In genomic region chr17:68462381-68463210, GRCh38 we compare ENCODE assay signal across 1 cellular context.
A peak's percentile ranks its signal among the peaks of the same experiment; 100 is the strongest.
TF ChIP-seq lines count a peak whose summit lies in the region.

No MANE protein-coding gene starts in this region.

TF ChIP-seq in HepG2, 621 proteins besides CTCF, POLR2A, EP300 and RAD21 (continued from another document and continues in another):
- TF ChIP-seq ZBTB26 (CRISPR knock-in tag; IDR thresholded peaks at IDR 0.05; ENCODE audit: borderline replicate concordance) (peak; percentile 83; the same call in 1 of the 2 replicates), RELA (CRISPR knock-in tag; IDR thresholded peaks at IDR 0.05) (no peak), CREB1 (IDR thresholded peaks at IDR 0.05) (no peak), CREB1 (CRISPR knock-in tag; IDR thresholded peaks at IDR 0.05) (no peak), MATR3 (CRISPR knock-in tag; IDR thresholded peaks at IDR 0.05) (no peak), NCOR1 (IDR thresholded peaks at IDR 0.05; ENCODE audit: borderline replicate concordance, low read length) (no peak), FIP1L1 (IDR thresholded peaks at IDR 0.05; ENCODE audit: borderline replicate concordance, insufficient read depth, low read depth, low read length) (no peak), ZNF547 (CRISPR knock-in tag; IDR thresholded peaks at IDR 0.05) (no peak), TFE3 (CRISPR knock-in tag; IDR thresholded peaks at IDR 0.05) (0 out of 2 replicates have a peak, but pooled peaks have one; percentile 37), SMAD9 (CRISPR knock-in tag; IDR thresholded peaks at IDR 0.05) (no peak), ZBTB37 (CRISPR knock-in tag; IDR thresholded peaks at IDR 0.05) (0 out of 2 replicates have a peak, but pooled peaks have one; percentile 43), FOXP1 (IDR thresholded peaks at IDR 0.05) (no peak), FOXP1 (CRISPR knock-in tag; IDR thresholded peaks at IDR 0.05) (no peak), MTA1 (CRISPR knock-in tag; IDR thresholded peaks at IDR 0.05; ENCODE audit: borderline replicate concordance) (no peak), SP1 (IDR thresholded peaks at IDR 0.05) (no peak), SP1 (CRISPR knock-in tag; IDR thresholded peaks at IDR 0.05) (peak; percentile 93), SATB2 (CRISPR knock-in tag; IDR thresholded peaks at IDR 0.05) (no peak), ZSCAN5A (CRISPR knock-in tag; IDR thresholded peaks at IDR 0.05; ENCODE audit: borderline replicate concordance) (no peak), KLF16 (CRISPR knock-in tag; IDR thresholded peaks at IDR 0.05) (peak in 1 of 2 experiments; percentile 44; a peak in 1 of 4 replicates), POGZ (CRISPR knock-in tag; IDR thresholded peaks at IDR 0.05) (0 out of 2 replicates have a peak, but pooled peaks have one; percentile 28), ELF3 (CRISPR knock-in tag; IDR thresholded peaks at IDR 0.05) (peak; percentile 51), ERF (CRISPR knock-in tag; IDR thresholded peaks at IDR 0.05) (peak; percentile 52; the same call in 1 of the 2 replicates), STAG1 (CRISPR knock-in tag; IDR thresholded peaks at IDR 0.05) (peak; percentile 90), SP4 (CRISPR knock-in tag; IDR thresholded peaks at IDR 0.05) (peak; percentile 86), THRA (CRISPR knock-in tag; IDR thresholded peaks at IDR 0.05; ENCODE audit: borderline replicate concordance) (peak; percentile 8; the same call in 1 of the 2 replicates), ARID5B (CRISPR knock-in tag; IDR thresholded peaks at IDR 0.05) (peak; percentile 57), ZSCAN31 (CRISPR knock-in tag; IDR thresholded peaks at IDR 0.05; ENCODE audit: low read depth) (0 out of 2 replicates have a peak, but pooled peaks have one; percentile 11), HDAC6 (IDR thresholded peaks at IDR 0.05; ENCODE audit: low read depth, low read length) (no peak), MXD4 (CRISPR knock-in tag; IDR thresholded peaks at IDR 0.05) (0 out of 2 replicates have a peak, but pooled peaks have one; percentile 18), MIER3 (CRISPR knock-in tag; IDR thresholded peaks at IDR 0.05; ENCODE audit: borderline replicate concordance) (0 out of 2 replicates have a peak, but pooled peaks have one; percentile 52), SP5 (CRISPR knock-in tag; IDR thresholded peaks at IDR 0.05; ENCODE audit: borderline replicate concordance, low read depth) (peak; percentile 83), HMGA1 (CRISPR knock-in tag; conservative IDR thresholded peaks at IDR 0.05) (no peak), GATAD2A (CRISPR knock-in tag; IDR thresholded peaks at IDR 0.05) (peak; percentile 62), ARID4A (CRISPR knock-in tag; IDR thresholded peaks at IDR 0.05; ENCODE audit: borderline replicate concordance) (peak; percentile 50; the same call in 1 of the 2 replicates), HMGXB4 (CRISPR knock-in tag; IDR thresholded peaks at IDR 0.05; ENCODE audit: borderline replicate concordance in 1 of 2, low read depth in 1 of 2) (peak; percentile 69; a peak in 3 of 4 replicates), ZFP90 (CRISPR knock-in tag; IDR thresholded peaks at IDR 0.05; ENCODE audit: borderline replicate concordance) (no peak), IKZF5 (CRISPR knock-in tag; IDR thresholded peaks at IDR 0.05) (peak; percentile 58; the same call in 1 of the 2 replicates), BHLHE40 (IDR thresholded peaks at IDR 0.05; ENCODE audit: low read length) (0 out of 2 replicates have a peak, but pooled peaks have one; percentile 20), ZBTB25 (CRISPR knock-in tag; IDR thresholded peaks at IDR 0.05) (peak; percentile 24; the same call in 1 of the 2 replicates), DRAP1 (CRISPR knock-in tag; IDR thresholded peaks at IDR 0.05) (peak; percentile 29; the same call in 1 of the 2 replicates), ZNF121 (CRISPR knock-in tag; IDR thresholded peaks at IDR 0.05) (no peak)
